28 cellular contexts compared by ENCODE assay signal in the genomic region with DNA sequence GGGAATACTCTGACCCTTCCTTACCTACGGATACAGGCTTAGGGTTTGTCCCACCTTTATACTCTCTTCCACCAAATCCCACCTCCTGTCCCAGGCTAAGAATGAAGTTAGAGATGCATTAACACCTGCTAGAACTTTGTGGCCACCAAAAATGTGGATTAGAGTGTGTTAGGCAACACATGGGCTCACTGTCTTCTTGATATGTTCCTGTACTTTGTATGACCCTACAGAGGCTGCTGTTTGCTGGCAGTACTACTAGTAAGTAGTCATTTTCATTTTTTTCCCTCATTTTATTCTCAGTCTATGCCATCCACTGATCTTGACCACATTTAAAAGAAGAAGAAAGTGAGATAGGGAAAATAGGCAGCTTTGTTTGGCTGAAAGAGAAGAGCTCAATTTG. TPM values are rescaled to one million over a fixed set of nuclear protein-coding genes. Genes with fewer than 3 reads are reported as not detected.
DNase-seq lines count a peak whose midpoint lies in the region; ATAC-seq lines count a peak whose summit lies in the region.
"Had no signal": no experiment of that assay in that cellular context is flagged by ENCODE, and none has a peak within 500 bp of the region (broad histone marks: within the 10 kb centered on the region; RNA-seq: fewer than 3 reads in every experiment).

No MANE protein-coding gene starts in this region.

- no peak for ATAC-seq in activated naive CD8-positive, alpha-beta T cell treated with anti-CD3 and anti-CD28 coated beads, Interleukin-2, amount 50 U/mL, for 24 hours
- ATAC-seq in T-helper 17 cell = no peak
- no peak for ATAC-seq in memory B cell (ENCODE audit: low read depth)
- ATAC-seq in HG02840 (IDR thresholded peaks at IDR 0.05; ENCODE audit: low FRiP score, unreplicated experiment) = no peak
- ATAC-seq in GM21737 (IDR thresholded peaks at IDR 0.05; ENCODE audit: unreplicated experiment) = no peak
- ATAC-seq: heart right ventricle; left cardiac atrium; stimulated activated naive B cell treated with anti-CD40 and anti-IgM and Interleukin-4, amounts not matched to agents 10 μg/mL and 1 μg/mL and 100 μg/mL, for 72 hours had no signal

- H3K36me3 Mint-ChIP-seq in activated naive CD8-positive, alpha-beta T cell = no peaks in the 10 kb centered on the region
- H3K36me3 Mint-ChIP-seq in activated naive CD8-positive, alpha-beta T cell treated with anti-CD3 and anti-CD28 coated beads, Interleukin-2, amount 50 U/mL, for 24 hours (ENCODE audit: low read depth) = peaks cover 47% of the 10 kb centered on the region
- H3K36me3 Mint-ChIP-seq in T-helper 17 cell (ENCODE audit: low read depth) (peaks cover 2% of the 10 kb centered on the region), memory B cell (peaks cover 21% of the 10 kb centered on the region)

- H3K4me1 Mint-ChIP-seq in activated naive CD8-positive, alpha-beta T cell (ENCODE audit: low read depth) = peaks cover 7% of the 10 kb centered on the region
- peaks cover 14% of the 10 kb centered on the region for H3K4me1 Mint-ChIP-seq in activated naive CD8-positive, alpha-beta T cell treated with anti-CD3 and anti-CD28 coated beads, Interleukin-2, amount 50 U/mL, for 24 hours
- H3K4me1 Mint-ChIP-seq in T-helper 17 cell (peaks cover 4% of the 10 kb centered on the region), memory B cell (no peaks in the 10 kb centered on the region)

- no peaks in the 10 kb centered on the region for H3K9me3 ChIP-seq in T-helper 17 cell (ENCODE audit: control insufficient read depth, low read length, poor library complexity, severe bottlenecking)
- H3K9me3 ChIP-seq: heart right ventricle, testis, uterus had no signal

- DNase-seq in activated naive CD8-positive, alpha-beta T cell treated with anti-CD3 and anti-CD28 coated beads, Interleukin-2, amount 50 U/mL, for 24 hours = no peak
- no peak for DNase-seq in T-helper 17 cell
- no peak for DNase-seq in memory B cell (ENCODE audit: low spot score in 2 of 2)
- DNase-seq in NCI-H82 treated with DMSO at 0.1 percent for 48 hours (lab: John Stamatoyannopoulos, UW; ENCODE audit: unreplicated experiment) = no peak
- DNase-seq: activated naive CD4-positive, alpha-beta T cell; activated T-cell treated with anti-CD3 and anti-CD28 coated beads for 4 hours; cerebellar nuclear complex; DMS153; erythroblast; HCEC 1CT; heart right ventricle; left cardiac atrium; mesendoderm; naive B cell; NCI-H1105; NCI-H2029 treated with DMSO at 0.1 percent for 48 hours; NCI-H226; retina; RPMI8226; stimulated activated CD4-positive, alpha-beta T cell treated with anti-CD3 and anti-CD28 coated beads, Interleukin-2, amount 100 ng/mL, for 24 hours; stimulated activated naive B cell treated with anti-CD40 and anti-IgM and Interleukin-4, amounts not matched to agents 10 μg/mL and 1 μg/mL and 100 μg/mL, for 72 hours; testis; uterus; WERI-Rb-1 had no signal

- peak overlapping the region; percentile 37 for H3K27ac Mint-ChIP-seq in activated naive CD8-positive, alpha-beta T cell
- no peak overlapping the region for H3K27ac Mint-ChIP-seq in activated naive CD8-positive, alpha-beta T cell treated with anti-CD3 and anti-CD28 coated beads, Interleukin-2, amount 50 U/mL, for 24 hours
- H3K27ac Mint-ChIP-seq in T-helper 17 cell (peak overlapping the region; percentile 77), memory B cell (peak overlapping the region; percentile 18)
- H3K27ac Mint-ChIP-seq: stimulated activated naive B cell treated with anti-CD40 and anti-IgM and Interleukin-4, amounts not matched to agents 10 μg/mL and 1 μg/mL and 100 μg/mL, for 72 hours; T-helper 2 cell treated with Interferon-gamma antibody and Interleukin-4, amounts not matched to agents 5 μg/mL and 100 μg/mL, for 36 hours had no signal

- H3K9me3 Mint-ChIP-seq in activated naive CD8-positive, alpha-beta T cell (ENCODE audit: low read depth) = no peaks in the 10 kb centered on the region
- no peaks in the 10 kb centered on the region for H3K9me3 Mint-ChIP-seq in activated naive CD8-positive, alpha-beta T cell treated with anti-CD3 and anti-CD28 coated beads, Interleukin-2, amount 50 U/mL, for 24 hours
- H3K9me3 Mint-ChIP-seq in memory B cell = no peaks in the 10 kb centered on the region
- H3K9me3 Mint-ChIP-seq: naive B cell; stimulated activated naive B cell treated with anti-CD40 and anti-IgM and Interleukin-4, amounts not matched to agents 10 μg/mL and 1 μg/mL and 100 μg/mL, for 72 hours; T-helper 2 cell treated with Interferon-gamma antibody and Interleukin-4, amounts not matched to agents 5 μg/mL and 100 μg/mL, for 36 hours had no signal

- no peak overlapping the region for H3K4me3 Mint-ChIP-seq in activated naive CD8-positive, alpha-beta T cell
- H3K4me3 Mint-ChIP-seq in activated naive CD8-positive, alpha-beta T cell treated with anti-CD3 and anti-CD28 coated beads, Interleukin-2, amount 50 U/mL, for 24 hours = no peak overlapping the region
- H3K4me3 Mint-ChIP-seq in T-helper 17 cell (no peak overlapping the region), memory B cell (no peak overlapping the region)
- H3K4me3 Mint-ChIP-seq: naive B cell; stimulated activated naive B cell treated with anti-CD40 and anti-IgM and Interleukin-4, amounts not matched to agents 10 μg/mL and 1 μg/mL and 100 μg/mL, for 72 hours; T-helper 2 cell treated with Interferon-gamma antibody and Interleukin-4, amounts not matched to agents 5 μg/mL and 100 μg/mL, for 36 hours had no signal

- no peaks in the 10 kb centered on the region for H3K27me3 Mint-ChIP-seq in activated naive CD8-positive, alpha-beta T cell
- no peaks in the 10 kb centered on the region for H3K27me3 Mint-ChIP-seq in activated naive CD8-positive, alpha-beta T cell treated with anti-CD3 and anti-CD28 coated beads, Interleukin-2, amount 50 U/mL, for 24 hours
- H3K27me3 Mint-ChIP-seq in T-helper 17 cell (no peaks in the 10 kb centered on the region), memory B cell (no peaks in the 10 kb centered on the region)
- H3K27me3 Mint-ChIP-seq: naive B cell; stimulated activated naive B cell treated with anti-CD40 and anti-IgM and Interleukin-4, amounts not matched to agents 10 μg/mL and 1 μg/mL and 100 μg/mL, for 72 hours had no signal

RNA-seq across cellular contexts. Expression of a gene that starts 21.0 kb away (rescaled TPM):
- total RNA-seq in T-helper 17 cell = 10 to 100 TPM; 15.8 to 16.7 TPM

RNA-seq across cellular contexts. Expression of a gene that starts 38.0 kb away (rescaled TPM):
- total RNA-seq in T-helper 17 cell = 10 to 100 TPM; 92.5 to 94.9 TPM

RNA-seq across cellular contexts. Expression of a gene that starts 56.1 kb away (rescaled TPM):
- 10 to 100 TPM; 39.8 to 57.6 TPM for total RNA-seq in T-helper 17 cell
